ENCODE assay signal across 7 cellular contexts in the genomic region with DNA sequence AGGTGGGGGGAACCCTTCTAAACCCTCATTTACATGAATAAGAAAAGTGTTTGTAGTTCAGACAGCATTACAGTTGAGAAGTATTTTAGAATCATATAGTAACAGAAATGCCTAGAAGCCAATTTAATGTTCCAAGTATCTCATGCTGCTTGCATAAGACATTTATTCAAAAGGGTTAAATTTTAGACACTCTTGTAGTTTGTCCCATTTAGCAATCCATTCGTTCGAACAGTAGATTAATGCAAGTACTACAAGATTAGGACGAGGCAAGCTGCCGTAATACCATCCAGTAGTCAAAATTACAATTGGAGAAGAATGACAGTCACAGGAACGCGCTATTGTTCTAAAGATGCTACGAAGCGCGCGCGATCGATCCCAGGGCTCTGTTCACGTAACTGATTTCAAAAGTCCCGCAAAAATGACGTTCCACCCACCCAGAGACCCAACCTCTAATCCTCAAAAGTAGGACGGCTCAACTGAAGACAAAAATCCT. TPM values are rescaled to one million over a fixed set of nuclear protein-coding genes. Genes with fewer than 3 reads are reported as not detected.
DNase-seq lines count a peak whose midpoint lies in the region; ATAC-seq, FAIRE-seq and TF ChIP-seq lines count a peak whose summit lies in the region.

No MANE protein-coding gene starts in this region.

- peak overlapping the region; percentile 77 to 95 (median 90) for H3K9ac ChIP-seq in subcutaneous abdominal adipose tissue (ENCODE audit: low read length in 5 of 5)

- H3K36me3 ChIP-seq in ascending aorta (peaks cover 3 to 17% of the 10 kb centered on the region in 2 donors), subcutaneous abdominal adipose tissue (ENCODE audit: control insufficient read depth in 5 of 5, insufficient read depth in 5 of 5, low read length in 5 of 5) (peaks cover 4 to 15% (median 11%) of the 10 kb centered on the region in 5 donors)

- DNase-seq in NCI-H2081 treated with DMSO at 0.1 percent for 48 hours (lab: John Stamatoyannopoulos, UW) (peak; percentile 40), ascending aorta (ENCODE audit: low spot score in 2 of 2) (no peak)

- ATAC-seq in GM18868 (IDR thresholded peaks at IDR 0.05; ENCODE audit: unreplicated experiment), result peak; percentile 43
- ATAC-seq in HG02571 (IDR thresholded peaks at IDR 0.05; ENCODE audit: unreplicated experiment), result peak; percentile 28
- ATAC-seq in GM18520 (IDR thresholded peaks at IDR 0.05; ENCODE audit: unreplicated experiment), result no peak

- peak overlapping the region; percentile 97 to 100 for H3K27ac ChIP-seq in ascending aorta
- peak overlapping the region; percentile 83 for H3K27ac ChIP-seq in subcutaneous abdominal adipose tissue (ENCODE audit: low read depth, low read length)

- FAIRE-seq in islet of Langerhans (lab: Jason Lieb, UNC), result peak; percentile 49

- intact Hi-C loops in ascending aorta (cut with DNase I), result loop anchor here (2.0 to 10.0 kb wide), 5 partner anchors 57 to 680 kb away; a partner anchor contains a TSS

- H3K27me3 ChIP-seq in ascending aorta (no peaks in the 10 kb centered on the region), subcutaneous abdominal adipose tissue (ENCODE audit: control insufficient read depth in 5 of 5, insufficient read depth in 4 of 5, low read length in 5 of 5) (no peaks in the 10 kb centered on the region)

- peaks cover 0 to 7% of the 10 kb centered on the region in 2 donors for H3K4me1 ChIP-seq in ascending aorta
- peaks cover 0 to 23% (median 13%) of the 10 kb centered on the region in 5 donors for H3K4me1 ChIP-seq in subcutaneous abdominal adipose tissue (ENCODE audit: control insufficient read depth in 5 of 5, insufficient read depth in 5 of 5, low read length in 5 of 5)

- H3K4me3 ChIP-seq in ascending aorta (peak overlapping the region; percentile 85 to 99), subcutaneous abdominal adipose tissue (ENCODE audit: low read depth in 1 of 5, low read length in 5 of 5) (peak overlapping the region; percentile 93 to 99 (median 98))

- TF ChIP-seq CTCF in ascending aorta (IDR thresholded peaks at IDR 0.05), result no peak

- H3K9me3 ChIP-seq in ascending aorta (no peaks in the 10 kb centered on the region), subcutaneous abdominal adipose tissue (ENCODE audit: control insufficient read depth in 5 of 5, low read length in 5 of 5) (no peaks in the 10 kb centered on the region)

RNA-seq across cellular contexts. Expression of a gene that starts 1.2 kb away (rescaled TPM):
- total RNA-seq in ascending aorta, result 8.4 TPM

RNA-seq across cellular contexts. Expression of a gene that starts 56.3 kb away (rescaled TPM):
- not detected for total RNA-seq in ascending aorta
